15 cellular contexts compared by ENCODE assay signal in the genomic region with DNA sequence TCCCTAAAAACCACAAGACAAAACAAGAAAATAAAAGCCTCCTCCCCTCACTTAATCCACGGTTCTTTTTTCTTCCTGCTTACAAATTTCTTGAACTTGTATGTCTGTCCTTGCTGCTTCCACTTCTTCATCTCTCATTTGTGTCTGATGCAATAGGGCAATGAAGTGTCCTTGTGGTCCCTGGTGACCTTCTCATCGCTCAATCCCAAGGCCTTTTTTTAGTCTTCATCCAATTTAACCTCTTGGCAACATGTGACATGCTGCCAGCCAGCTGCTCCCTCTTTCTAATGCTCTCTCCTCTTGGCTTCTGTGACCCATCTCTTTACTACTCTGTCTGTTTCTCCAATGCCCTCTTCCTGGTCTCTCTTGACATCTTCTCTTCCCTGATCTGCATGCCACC.
DNase-seq lines count a peak whose midpoint lies in the region; ATAC-seq and TF ChIP-seq lines count a peak whose summit lies in the region.
"Had no signal": no experiment of that assay in that cellular context is flagged by ENCODE, and none has a peak within 500 bp of the region (broad histone marks: within the 10 kb centered on the region; RNA-seq: fewer than 3 reads in every experiment).

No MANE protein-coding gene starts in this region.

- H3K36me3 Mint-ChIP-seq in Calu3 (ENCODE audit: insufficient read depth, unreplicated experiment) (no peaks in the 10 kb centered on the region), brain (peaks cover 6% of the 10 kb centered on the region), neural progenitor cell (peaks cover 5% of the 10 kb centered on the region)

- no peak overlapping the region for H3K4me2 ChIP-seq in neural progenitor cell

- H3K27ac ChIP-seq in neural progenitor cell = no peak overlapping the region

- H3K4me1 ChIP-seq in neural progenitor cell = peaks cover 29% of the 10 kb centered on the region

- BruUV-seq in Calu3 (replicated peaks; lab: Mats Ljungman, UMichigan) = no TSS peak

- H3K9me3 Mint-ChIP-seq in Calu3 (ENCODE audit: low read depth, unreplicated experiment) (peaks cover 5% of the 10 kb centered on the region), brain (peaks cover 6 to 12% (median 8%) of the 10 kb centered on the region in 5 experiments), neural progenitor cell (peaks cover 8% of the 10 kb centered on the region)

- H3K9me3 ChIP-seq in neural progenitor cell (ENCODE audit: low read depth) = peaks cover 8% of the 10 kb centered on the region

- H3K9ac ChIP-seq in neural progenitor cell = no peak overlapping the region

- no peak overlapping the region for H2AFZ ChIP-seq in neural progenitor cell (replicated peaks)

- no peaks in the 10 kb centered on the region for H3K27me3 Mint-ChIP-seq in Calu3 (ENCODE audit: unreplicated experiment)
- H3K27me3 Mint-ChIP-seq in brain = peaks cover 7% of the 10 kb centered on the region
- H3K27me3 Mint-ChIP-seq in neural progenitor cell (ENCODE audit: insufficient read depth, low read depth) = no peaks in the 10 kb centered on the region

- CTCF ChIA-PET in Calu3 (lab: Charles Lee) = interaction anchor here (0.7 kb wide), 1 partner anchor 551 kb away, joined by 7 read pairs; no protein-coding TSS in a partner anchor

- no peaks in the 10 kb centered on the region for H3K27me3 ChIP-seq in neural progenitor cell

- H3K4me3 ChIP-seq in neural progenitor cell = no peak overlapping the region

- DNase-seq in Calu3 (no peak), NCI-H524 (lab: John Stamatoyannopoulos, UW) (peak; percentile 14 to 68), myocyte (ENCODE audit: low read depth) (peak; percentile 82), GDM1 (lab: John Stamatoyannopoulos, UW) (no peak), neural progenitor cell (ENCODE audit: low spot score) (no peak)
- DNase-seq: activated CD4-positive, alpha-beta T cell treated with anti-CD3 and anti-CD28 coated beads for 1 hour; activated T-cell treated with anti-CD3 and anti-CD28 coated beads for 4 hours; AML-193; head of caudate nucleus; NCI-H187 treated with DMSO at 0.1 percent for 48 hours had no signal

- H3K79me2 ChIP-seq in neural progenitor cell (ENCODE audit: low read depth) = no peaks in the 10 kb centered on the region

- no peaks in the 10 kb centered on the region for H3K36me3 ChIP-seq in neural progenitor cell

- TF ChIP-seq CTCF in Calu3 (IDR thresholded peaks at IDR 0.05; ENCODE audit: unreplicated experiment) (no peak), brain (conservative IDR thresholded peaks at IDR 0.05) (no peak), neural progenitor cell (IDR thresholded peaks at IDR 0.05) (no peak)

- H3K4me3 Mint-ChIP-seq in Calu3 (ENCODE audit: low read depth, unreplicated experiment) (peak overlapping the region; percentile 0), brain (peak overlapping the region in 3 of 5 experiments; percentile 0 to 15 (median 5)), neural progenitor cell (no peak overlapping the region)
- H3K4me3 Mint-ChIP-seq: central memory CD8-positive, alpha-beta T cell had no signal

- H3K27ac Mint-ChIP-seq in Calu3 (ENCODE audit: unreplicated experiment) (peak overlapping the region; percentile 67), brain (peak overlapping the region in 4 of 5 experiments; percentile 16 to 90 (median 62)), neural progenitor cell (no peak overlapping the region)
- H3K27ac Mint-ChIP-seq: activated naive CD4-positive, alpha-beta T cell treated with anti-CD3 and anti-CD28 coated beads, Interleukin-2, amount 50 U/mL, for 72 hours had no signal

- peaks cover 5% of the 10 kb centered on the region for H3F3A ChIP-seq in neural progenitor cell (ENCODE audit: low read depth)

- peaks cover 40% of the 10 kb centered on the region for H3K4me1 Mint-ChIP-seq in Calu3 (ENCODE audit: low read depth, unreplicated experiment)
- peaks cover 48% of the 10 kb centered on the region for H3K4me1 Mint-ChIP-seq in brain
- H3K4me1 Mint-ChIP-seq in neural progenitor cell = peaks cover 32% of the 10 kb centered on the region
- H3K4me1 Mint-ChIP-seq: central memory CD8-positive, alpha-beta T cell had no signal

- no peak for ATAC-seq in GM19463 (IDR thresholded peaks at IDR 0.05; ENCODE audit: unreplicated experiment)
- ATAC-seq in HG03354 (IDR thresholded peaks at IDR 0.05; ENCODE audit: poor library complexity, severe bottlenecking, unreplicated experiment) = no peak
- ATAC-seq: activated naive CD4-positive, alpha-beta T cell treated with anti-CD3 and anti-CD28 coated beads, Interleukin-2, amount 50 U/mL, for 72 hours had no signal

- intact Hi-C loops in Calu3 (cut with micrococcal nuclease; ENCODE audit: unreplicated experiment) = no loop called here

- H4K20me1 ChIP-seq in neural progenitor cell (ENCODE audit: low read depth) = no peaks in the 10 kb centered on the region

Comparison
In these comparisons a context has a peak if more than half of its experiments do, and no peak if none do; other contexts are left out.
1. DNase-seq: peak in NCI-H524 (2 of 2) and myocyte (single experiment); none in Calu3 (single experiment), GDM1 (single experiment) and neural progenitor cell (single experiment).